Comparison of ENCODE assay signal across 22 cellular contexts in genomic region chr2:65612654-65613053, GRCh38.
DNase-seq lines count a peak whose midpoint lies in the region; ATAC-seq, FAIRE-seq and TF ChIP-seq lines count a peak whose summit lies in the region.
"Had no signal": no experiment of that assay in that cellular context is flagged by ENCODE, and none has a peak within 500 bp of the region (broad histone marks: within the 10 kb centered on the region; RNA-seq: fewer than 3 reads in every experiment).

No MANE protein-coding gene starts in this region.

- no peaks in the 10 kb centered on the region for H3K36me3 Mint-ChIP-seq in neural progenitor cell

- H3K27ac Mint-ChIP-seq in neural progenitor cell, result peak overlapping the region; percentile 0
- H3K27ac Mint-ChIP-seq: activated naive CD8-positive, alpha-beta T cell treated with anti-CD3 and anti-CD28 coated beads, Interleukin-2, amount 50 U/mL, for 24 hours had no signal

- in situ Hi-C loops in HAP-1 (cut with MboI; ENCODE audit: low sequenced_read_pairs), result no loop called here

- no peak overlapping the region for H3K27ac ChIP-seq in neural progenitor cell
- H3K27ac ChIP-seq: KMS-11, left lung, WERI-Rb-1 had no signal

- H3K9me3 ChIP-seq in HAP-1, result no peaks in the 10 kb centered on the region
- no peaks in the 10 kb centered on the region for H3K9me3 ChIP-seq in neural progenitor cell (ENCODE audit: low read depth)
- H3K9me3 ChIP-seq: left lung had no signal

- H3K9ac ChIP-seq in neural progenitor cell, result no peak overlapping the region
- H3K9ac ChIP-seq: KMS-11 had no signal

- no peak overlapping the region for H2AFZ ChIP-seq in neural progenitor cell (replicated peaks)

- H3K4me1 Mint-ChIP-seq in neural progenitor cell, result peaks cover 36% of the 10 kb centered on the region
- H3K4me1 Mint-ChIP-seq: activated naive CD8-positive, alpha-beta T cell treated with anti-CD3 and anti-CD28 coated beads, Interleukin-2, amount 50 U/mL, for 24 hours; central memory CD8-positive, alpha-beta T cell had no signal

- H3K4me2 ChIP-seq in neural progenitor cell, result peak overlapping the region; percentile 24
- H3K4me2 ChIP-seq: KMS-11 had no signal

- no peaks in the 10 kb centered on the region for H3K79me2 ChIP-seq in neural progenitor cell (ENCODE audit: low read depth)

- no peaks in the 10 kb centered on the region for H4K20me1 ChIP-seq in neural progenitor cell (ENCODE audit: low read depth)

- H3K4me1 ChIP-seq in HAP-1 (peaks cover 39% of the 10 kb centered on the region), neural progenitor cell (peaks cover 22% of the 10 kb centered on the region)
- H3K4me1 ChIP-seq: left lung had no signal

- peaks cover 2% of the 10 kb centered on the region for H3K9me3 Mint-ChIP-seq in neural progenitor cell
- H3K9me3 Mint-ChIP-seq: activated naive CD8-positive, alpha-beta T cell treated with anti-CD3 and anti-CD28 coated beads, Interleukin-2, amount 50 U/mL, for 24 hours; central memory CD8-positive, alpha-beta T cell had no signal

- peaks cover 14% of the 10 kb centered on the region for H3F3A ChIP-seq in neural progenitor cell (ENCODE audit: low read depth)

- H3K4me3 ChIP-seq in HAP-1, result no peak overlapping the region
- H3K4me3 ChIP-seq in epithelial cell of esophagus (ENCODE audit: low read length), result no peak overlapping the region
- H3K4me3 ChIP-seq in neural progenitor cell, result no peak overlapping the region
- H3K4me3 ChIP-seq: GM12878, left lung, skin epidermis had no signal

- DNase-seq in HAP-1 (ENCODE audit: low spot score in 2 of 2) (peak; percentile 66 to 96), NCI-H446 treated with DMSO at 0.1 percent for 48 hours (lab: John Stamatoyannopoulos, UW) (peak; percentile 95), epithelial cell of esophagus (ENCODE audit: low read depth) (peak; percentile 47), neural progenitor cell (ENCODE audit: low spot score) (no peak), urothelium cell line (ENCODE audit: low spot score) (no peak)
- DNase-seq: activated naive CD8-positive, alpha-beta T cell treated with anti-CD3 and anti-CD28 coated beads, Interleukin-2, amount 50 U/mL, for 24 hours; effector memory CD4-positive, alpha-beta T cell; left lung; NCI-H2171 treated with DMSO at 0.1 percent for 48 hours; occipital lobe; Right ventricle myocardium superior; stimulated activated CD4-positive, alpha-beta T cell treated with anti-CD3 and anti-CD28 coated beads, Interleukin-4, amount 100 ng/mL, for 4 hours; stimulated activated CD8-positive, alpha-beta memory T cell treated with anti-CD3 and anti-CD28 coated beads, Interleukin-4, amount 100 ng/mL, for 48 hours; substantia nigra; WERI-Rb-1 had no signal

- no peaks in the 10 kb centered on the region for H3K36me3 ChIP-seq in HAP-1 (replicated peaks)
- H3K36me3 ChIP-seq in neural progenitor cell, result no peaks in the 10 kb centered on the region
- H3K36me3 ChIP-seq: left lung, WERI-Rb-1 had no signal

- H3K27me3 ChIP-seq in HAP-1 (ENCODE audit: low read depth) (no peaks in the 10 kb centered on the region), neural progenitor cell (no peaks in the 10 kb centered on the region)
- H3K27me3 ChIP-seq: left lung had no signal

- TF ChIP-seq CTCF in epithelial cell of esophagus (IDR thresholded peaks at IDR 0.05; ENCODE audit: insufficient read depth, low read depth, low read length, missing control alignments) (no peak), neural progenitor cell (IDR thresholded peaks at IDR 0.05) (no peak)

- ATAC-seq in HG03378 (IDR thresholded peaks at IDR 0.05; ENCODE audit: unreplicated experiment) (no peak), GM18511 (IDR thresholded peaks at IDR 0.05; ENCODE audit: unreplicated experiment) (no peak)
- ATAC-seq: activated naive CD8-positive, alpha-beta T cell treated with anti-CD3 and anti-CD28 coated beads, Interleukin-2, amount 50 U/mL, for 24 hours; GM12878; left lung had no signal

- H3K4me3 Mint-ChIP-seq in neural progenitor cell, result no peak overlapping the region
- H3K4me3 Mint-ChIP-seq: activated naive CD8-positive, alpha-beta T cell treated with anti-CD3 and anti-CD28 coated beads, Interleukin-2, amount 50 U/mL, for 24 hours; central memory CD8-positive, alpha-beta T cell had no signal

- FAIRE-seq in urothelium cell line (lab: Jason Lieb, UNC), result no peak
- FAIRE-seq: G401.6, GM12878 had no signal

- peaks cover 5% of the 10 kb centered on the region for H3K27me3 Mint-ChIP-seq in neural progenitor cell (ENCODE audit: insufficient read depth, low read depth)
- H3K27me3 Mint-ChIP-seq: activated naive CD8-positive, alpha-beta T cell treated with anti-CD3 and anti-CD28 coated beads, Interleukin-2, amount 50 U/mL, for 24 hours; central memory CD8-positive, alpha-beta T cell had no signal

Comparison
In these comparisons a context has a peak if more than half of its experiments do, and no peak if none do; other contexts are left out.
1. DNase-seq: peak in HAP-1 (2 of 2), NCI-H446 treated with DMSO at 0.1 percent for 48 hours (single experiment) and epithelial cell of esophagus (single experiment); none in neural progenitor cell (single experiment) and urothelium cell line (single experiment).